ENCODE assay signal across 34 cellular contexts in genomic region chr2:144015036-144015435, GRCh38.
DNase-seq lines count a peak whose midpoint lies in the region; ATAC-seq, FAIRE-seq and TF ChIP-seq lines count a peak whose summit lies in the region.
"Had no signal": no experiment of that assay in that cellular context is flagged by ENCODE, and none has a peak within 500 bp of the region (broad histone marks: within the 10 kb centered on the region; RNA-seq: fewer than 3 reads in every experiment).

No MANE protein-coding gene starts in this region.

- H3K27ac Mint-ChIP-seq in astrocyte (ENCODE audit: unreplicated experiment) (no peak overlapping the region), osteocyte (ENCODE audit: unreplicated experiment) (peak overlapping the region; percentile 67), endothelial cell (ENCODE audit: unreplicated experiment) (no peak overlapping the region)
- no peak overlapping the region for H3K27ac Mint-ChIP-seq in activated naive CD8-positive, alpha-beta T cell treated with anti-CD3 and anti-CD28 coated beads for 36 hours
- H3K27ac Mint-ChIP-seq: activated CD4-positive, alpha-beta memory T cell treated with anti-CD3 and anti-CD28 coated beads, Interleukin-2, amount 10 ng/mL, durations not matched to agents 7 days and 5 days; activated naive CD4-positive, alpha-beta T cell treated with anti-CD3 and anti-CD28 coated beads, Interleukin-2, amount 10 ng/mL, durations not matched to agents 7 days and 5 days; activated T-helper 1 cell treated with anti-CD3 and anti-CD28 coated beads, Interleukin-12 subunit alpha, Interleukin-12 subunit beta, Interleukin-2, Interleukin-4 antibody, amounts not matched to agents 30 ng/mL and 10 ng/mL and 1 ng/mL, durations not matched to agents 14 hours and 24 hours and 36 hours; CD8-positive, alpha-beta T cell; memory B cell had no signal

- H3K27ac ChIP-seq in astrocyte (ENCODE audit: low read depth, low read length): no peak overlapping the region
- H3K27ac ChIP-seq: Peyer's patch, tibial artery, vagina had no signal

- H3K4me1 Mint-ChIP-seq in astrocyte (ENCODE audit: low read depth, unreplicated experiment) (peaks cover 10% of the 10 kb centered on the region), osteocyte (ENCODE audit: unreplicated experiment) (peaks cover 24% of the 10 kb centered on the region), endothelial cell (ENCODE audit: unreplicated experiment) (peaks cover 6% of the 10 kb centered on the region)
- H3K4me1 Mint-ChIP-seq in activated naive CD8-positive, alpha-beta T cell treated with anti-CD3 and anti-CD28 coated beads for 36 hours: peaks cover 3% of the 10 kb centered on the region
- H3K4me1 Mint-ChIP-seq: activated CD4-positive, alpha-beta memory T cell treated with anti-CD3 and anti-CD28 coated beads, Interleukin-2, amount 10 ng/mL, durations not matched to agents 7 days and 5 days; activated naive CD4-positive, alpha-beta T cell treated with anti-CD3 and anti-CD28 coated beads, Interleukin-2, amount 10 ng/mL, durations not matched to agents 7 days and 5 days had no signal

- DNase-seq in ELR (ENCODE audit: low read depth) (peak; percentile 9), astrocyte (ENCODE audit: low read depth) (no peak), fibroblast of peridontal ligament (ENCODE audit: extremely low read depth) (peak; percentile 12), osteocyte (ENCODE audit: extremely low spot score, unreplicated experiment) (no peak), endothelial cell (ENCODE audit: low spot score) (no peak)
- no peak for DNase-seq in stimulated activated CD4-positive, alpha-beta T cell treated with anti-CD3 and anti-CD28 coated beads, Interleukin-2, amount 100 ng/mL, for 24 hours
- no peak for DNase-seq in activated naive CD8-positive, alpha-beta T cell treated with anti-CD3 and anti-CD28 coated beads for 36 hours
- DNase-seq: activated CD4-positive, alpha-beta memory T cell treated with anti-CD3 and anti-CD28 coated beads, Interleukin-2, amount 10 ng/mL, durations not matched to agents 7 days and 5 days; activated CD4-positive, alpha-beta T cell treated with anti-CD3 and anti-CD28 coated beads for 1 hour; activated CD8-positive, alpha-beta memory T cell treated with anti-CD3 and anti-CD28 coated beads, Interleukin-2, amount 50 U/mL, for 4 hours; activated naive CD4-positive, alpha-beta T cell treated with anti-CD3 and anti-CD28 coated beads, Interleukin-2, amount 10 ng/mL, durations not matched to agents 7 days and 5 days; BE2C; caudate nucleus; CD8-positive, alpha-beta T cell; dermis blood vessel endothelial cell; DMS 273 treated with DMSO at 0.1 percent for 48 hours; Kasumi-1; NCI-H1417 treated with DMSO at 0.1 percent for 48 hours; NCI-H2081 treated with DMSO at 0.1 percent for 48 hours; NCI-H226; NCI-H774; Peyer's patch; posterior cingulate gyrus; right cardiac atrium; SHP77; stimulated activated CD4-positive, alpha-beta T cell treated with anti-CD3 and anti-CD28 coated beads, Interleukin-12 subunit alpha, Interleukin-12 subunit beta, amount 100 ng/mL, for 4 hours; stimulated activated CD4-positive, alpha-beta T cell treated with anti-CD3 and anti-CD28 coated beads, Interleukin-4, amount 100 ng/mL, for 1 hour; tibial artery had no signal

- H2AFZ ChIP-seq in astrocyte (ENCODE audit: low read depth, low read length): no peak overlapping the region

- H3K36me3 ChIP-seq in astrocyte (ENCODE audit: insufficient read depth, low read length): no peaks in the 10 kb centered on the region
- H3K36me3 ChIP-seq: BE2C, Peyer's patch, tibial artery, vagina had no signal

- no peaks in the 10 kb centered on the region for H3K27me3 ChIP-seq in astrocyte (ENCODE audit: insufficient read depth, low read length)
- H3K27me3 ChIP-seq: BE2C, Peyer's patch, tibial artery, vagina had no signal

- H3K4me3 Mint-ChIP-seq in astrocyte (ENCODE audit: unreplicated experiment) (no peak overlapping the region), osteocyte (ENCODE audit: unreplicated experiment) (no peak overlapping the region), endothelial cell (ENCODE audit: unreplicated experiment) (no peak overlapping the region)
- H3K4me3 Mint-ChIP-seq in activated naive CD8-positive, alpha-beta T cell treated with anti-CD3 and anti-CD28 coated beads for 36 hours: no peak overlapping the region
- H3K4me3 Mint-ChIP-seq: activated CD4-positive, alpha-beta memory T cell treated with anti-CD3 and anti-CD28 coated beads, Interleukin-2, amount 10 ng/mL, durations not matched to agents 7 days and 5 days; activated naive CD4-positive, alpha-beta T cell treated with anti-CD3 and anti-CD28 coated beads, Interleukin-2, amount 10 ng/mL, durations not matched to agents 7 days and 5 days; activated T-helper 1 cell treated with anti-CD3 and anti-CD28 coated beads, Interleukin-12 subunit alpha, Interleukin-12 subunit beta, Interleukin-2, Interleukin-4 antibody, amounts not matched to agents 30 ng/mL and 10 ng/mL and 1 ng/mL, durations not matched to agents 14 hours and 24 hours and 36 hours; CD8-positive, alpha-beta T cell; memory B cell had no signal

- peaks cover 3% of the 10 kb centered on the region for H3K4me1 ChIP-seq in astrocyte (ENCODE audit: insufficient read depth, low read length)
- H3K4me1 ChIP-seq: BE2C, Peyer's patch, tibial artery, vagina had no signal

- no peak overlapping the region for H3K4me3 ChIP-seq in astrocyte (ENCODE audit: insufficient read depth, low read depth, low read length)
- H3K4me3 ChIP-seq: Peyer's patch, tibial artery, vagina had no signal

- no peaks in the 10 kb centered on the region for H4K20me1 ChIP-seq in astrocyte (ENCODE audit: insufficient read depth, low read length)

- ATAC-seq in GM19452 (IDR thresholded peaks at IDR 0.05; ENCODE audit: unreplicated experiment): no peak
- ATAC-seq: CD8-positive, alpha-beta T cell; HCT116; right cardiac atrium had no signal

- no peak overlapping the region for H3K4me2 ChIP-seq in astrocyte (ENCODE audit: low read length)

- no peak overlapping the region for H3K9ac ChIP-seq in astrocyte (ENCODE audit: low read length)

- peaks cover 2% of the 10 kb centered on the region for H3K36me3 Mint-ChIP-seq in astrocyte (ENCODE audit: low read depth, unreplicated experiment)
- H3K36me3 Mint-ChIP-seq in osteocyte (ENCODE audit: unreplicated experiment): peaks cover 5% of the 10 kb centered on the region
- no peaks in the 10 kb centered on the region for H3K36me3 Mint-ChIP-seq in endothelial cell (ENCODE audit: low read depth, unreplicated experiment)
- peaks cover 13% of the 10 kb centered on the region for H3K36me3 Mint-ChIP-seq in activated naive CD8-positive, alpha-beta T cell treated with anti-CD3 and anti-CD28 coated beads for 36 hours
- H3K36me3 Mint-ChIP-seq: activated naive CD4-positive, alpha-beta T cell treated with anti-CD3 and anti-CD28 coated beads, Interleukin-2, amount 10 ng/mL, durations not matched to agents 7 days and 5 days had no signal

- TF ChIP-seq CTCF in astrocyte (IDR thresholded peaks at IDR 0.05; ENCODE audit: insufficient read depth, low read depth, low read length) (no peak), osteocyte (IDR thresholded peaks at IDR 0.05) (peak; percentile 29), endothelial cell (IDR thresholded peaks at IDR 0.05; ENCODE audit: unreplicated experiment) (no peak)

- peak; percentile 47 for FAIRE-seq in astrocyte (lab: Jason Lieb, UNC)
- FAIRE-seq: endometrium had no signal

- H3K79me2 ChIP-seq in astrocyte (ENCODE audit: insufficient read depth, low read length): no peaks in the 10 kb centered on the region

- H3K9me3 Mint-ChIP-seq in astrocyte (ENCODE audit: unreplicated experiment) (peaks cover 6% of the 10 kb centered on the region), osteocyte (ENCODE audit: unreplicated experiment) (no peaks in the 10 kb centered on the region), endothelial cell (ENCODE audit: unreplicated experiment) (no peaks in the 10 kb centered on the region)
- H3K9me3 Mint-ChIP-seq in activated naive CD8-positive, alpha-beta T cell treated with anti-CD3 and anti-CD28 coated beads for 36 hours: no peaks in the 10 kb centered on the region
- H3K9me3 Mint-ChIP-seq: activated CD4-positive, alpha-beta memory T cell treated with anti-CD3 and anti-CD28 coated beads, Interleukin-2, amount 10 ng/mL, durations not matched to agents 7 days and 5 days; activated naive CD4-positive, alpha-beta T cell treated with anti-CD3 and anti-CD28 coated beads, Interleukin-2, amount 10 ng/mL, durations not matched to agents 7 days and 5 days; activated T-helper 1 cell treated with anti-CD3 and anti-CD28 coated beads, Interleukin-12 subunit alpha, Interleukin-12 subunit beta, Interleukin-2, Interleukin-4 antibody, amounts not matched to agents 30 ng/mL and 10 ng/mL and 1 ng/mL, durations not matched to agents 14 hours and 24 hours and 36 hours; CD8-positive, alpha-beta T cell; memory B cell had no signal

- H3K27me3 Mint-ChIP-seq in astrocyte (ENCODE audit: low read depth, unreplicated experiment) (no peaks in the 10 kb centered on the region), osteocyte (ENCODE audit: unreplicated experiment) (no peaks in the 10 kb centered on the region), endothelial cell (ENCODE audit: unreplicated experiment) (peaks cover 3% of the 10 kb centered on the region)
- no peaks in the 10 kb centered on the region for H3K27me3 Mint-ChIP-seq in activated naive CD8-positive, alpha-beta T cell treated with anti-CD3 and anti-CD28 coated beads for 36 hours
- H3K27me3 Mint-ChIP-seq: activated CD4-positive, alpha-beta memory T cell treated with anti-CD3 and anti-CD28 coated beads, Interleukin-2, amount 10 ng/mL, durations not matched to agents 7 days and 5 days; activated naive CD4-positive, alpha-beta T cell treated with anti-CD3 and anti-CD28 coated beads, Interleukin-2, amount 10 ng/mL, durations not matched to agents 7 days and 5 days; memory B cell had no signal

- H3K9me3 ChIP-seq in astrocyte (ENCODE audit: insufficient read depth, low read depth, low read length): no peaks in the 10 kb centered on the region
- H3K9me3 ChIP-seq: BE2C, Peyer's patch, tibial artery, vagina had no signal

Comparison
In these comparisons a context has a peak if more than half of its experiments do, and no peak if none do; other contexts are left out.
1. DNase-seq: peak in ELR (single experiment) and fibroblast of peridontal ligament (single experiment); none in astrocyte (single experiment), osteocyte (single experiment), stimulated activated CD4-positive, alpha-beta T cell treated with anti-CD3 and anti-CD28 coated beads, Interleukin-2, amount 100 ng/mL, for 24 hours (0 of 2), endothelial cell (single experiment) and activated naive CD8-positive, alpha-beta T cell treated with anti-CD3 and anti-CD28 coated beads for 36 hours (single experiment).